Comparison of ENCODE assay signal across 12 cellular contexts in genomic region chr1:9594471-9595155, GRCh38.
"Had no signal": no experiment of that assay in that cellular context is flagged by ENCODE, and none has a peak within 500 bp of the region (broad histone marks: within the 10 kb centered on the region; RNA-seq: fewer than 3 reads in every experiment).

No MANE protein-coding gene starts in this region.

- ATAC-seq: effector memory CD8-positive, alpha-beta T cell; left lobe of liver; stimulated activated effector memory CD8-positive, alpha-beta T cell treated with anti-CD3 and anti-CD28 coated beads, Interleukin-12 subunit alpha, Interleukin-12 subunit beta, amount 100 ng/mL, for 72 hours had no signal

- H3K27me3 ChIP-seq: ascending aorta, heart right ventricle, ovary had no signal

- DNase-seq: activated CD4-positive, alpha-beta T cell treated with anti-CD3 and anti-CD28 coated beads, Interleukin-2, amount 10 ng/mL, durations not matched to agents 7 days and 5 days; activated CD4-positive, CD25-positive, alpha-beta regulatory T cell; activated naive CD4-positive, alpha-beta T cell treated with Interleukin-2 at 50 U/mL for 16 hours; dermis blood vessel endothelial cell; effector memory CD8-positive, alpha-beta T cell; heart right ventricle; ovary; stimulated activated CD4-positive, alpha-beta T cell treated with anti-CD3 and anti-CD28 coated beads, Interleukin-12 subunit alpha, Interleukin-12 subunit beta, amount 100 ng/mL, for 4 hours; SW 1271 had no signal

- H3K4me3 ChIP-seq: ascending aorta, ovary had no signal

- H3K9me3 ChIP-seq: ascending aorta, heart right ventricle, ovary had no signal

- H3K36me3 ChIP-seq: ovary had no signal

- H3K27ac ChIP-seq: ascending aorta, ovary had no signal
